ENCODE assay signal across 20 cellular contexts in the genomic region with DNA sequence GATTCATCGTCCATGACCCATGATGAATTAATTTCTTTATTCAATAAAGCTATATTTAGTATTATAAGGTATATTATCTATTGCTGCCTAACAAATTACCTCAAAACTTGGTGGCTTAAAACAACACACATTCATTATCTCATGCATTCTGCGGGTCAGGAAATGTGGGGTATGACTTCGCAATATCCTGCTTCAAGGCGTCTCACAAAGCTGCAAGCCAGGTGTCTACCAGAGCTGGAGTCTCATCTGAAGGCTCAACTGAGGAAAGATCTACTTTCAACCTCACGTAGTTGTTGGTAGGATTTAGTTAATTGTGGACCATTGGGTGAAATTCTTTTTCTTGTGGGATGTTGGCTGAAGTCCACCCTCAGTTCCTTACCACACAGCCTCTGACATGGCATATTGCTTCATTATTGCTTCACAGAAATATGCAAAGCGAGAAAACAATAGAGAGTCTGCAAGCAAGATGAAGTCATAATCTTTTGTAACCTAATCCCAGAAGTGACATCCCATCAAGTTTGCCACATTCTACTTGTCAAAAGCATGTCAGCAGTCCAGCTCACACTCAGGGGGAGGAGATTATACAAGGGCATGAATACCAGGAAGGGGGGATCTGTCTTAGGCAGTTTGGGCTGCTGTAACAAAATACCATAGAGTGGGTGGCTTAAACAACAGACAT. TPM values are rescaled to one million over a fixed set of nuclear protein-coding genes. Genes with fewer than 3 reads are reported as not detected.
DNase-seq lines count a peak whose midpoint lies in the region; ATAC-seq and TF ChIP-seq lines count a peak whose summit lies in the region.
"Had no signal": no experiment of that assay in that cellular context is flagged by ENCODE, and none has a peak within 500 bp of the region (broad histone marks: within the 10 kb centered on the region; RNA-seq: fewer than 3 reads in every experiment).

No MANE protein-coding gene starts in this region.

- H3K9me3 ChIP-seq in mammary epithelial cell (replicated peaks; ENCODE audit: insufficient read depth, low read length) (no peaks in the 10 kb centered on the region), upper lobe of right lung (no peaks in the 10 kb centered on the region)
- H3K9me3 ChIP-seq in CD8-positive, alpha-beta T cell (ENCODE audit: low read length) = no peaks in the 10 kb centered on the region
- H3K9me3 ChIP-seq: transverse colon had no signal

- ATAC-seq in upper lobe of right lung = peak; percentile 75
- ATAC-seq in GM19397 (IDR thresholded peaks at IDR 0.05; ENCODE audit: unreplicated experiment) = no peak
- ATAC-seq in CD8-positive, alpha-beta T cell = no peak

- CTCF ChIA-PET in MCF 10A (lab: Yijun Ruan, JAX) (interaction anchor here (0.6 to 1.1 kb wide), 2 partner anchors 20 to 517 kb away, joined by 3 read pairs; no protein-coding TSS in a partner anchor), mammary epithelial cell (lab: Charles Lee; ENCODE audit: low non-redundant PET) (no interaction called here)
- CTCF ChIA-PET in CD8-positive, alpha-beta T cell (lab: Charles Lee) = no interaction called here

- no peaks in the 10 kb centered on the region for H3K79me2 ChIP-seq in mammary epithelial cell (ENCODE audit: insufficient read depth, low read length)

- H3K4me2 ChIP-seq in mammary epithelial cell (ENCODE audit: insufficient read depth, low read depth, low read length) = no peak overlapping the region

- peaks cover 11% of the 10 kb centered on the region for H3K27me3 Mint-ChIP-seq in MCF 10A (ENCODE audit: insufficient read depth, unreplicated experiment)
- peaks cover 42% of the 10 kb centered on the region for H3K27me3 Mint-ChIP-seq in CD8-positive, alpha-beta T cell (ENCODE audit: low read depth)

- BruUV-seq in MCF 10A (replicated peaks; lab: Mats Ljungman, UMichigan) (no TSS peak), mammary epithelial cell (replicated peaks; lab: Mats Ljungman, UMichigan) (no TSS peak)

- H2AFZ ChIP-seq in mammary epithelial cell (ENCODE audit: low read depth, low read length) = no peak overlapping the region

- H3K4me1 ChIP-seq in mammary epithelial cell (ENCODE audit: insufficient read depth, low read length) (no peaks in the 10 kb centered on the region), upper lobe of right lung (peaks cover 4% of the 10 kb centered on the region)
- no peaks in the 10 kb centered on the region for H3K4me1 ChIP-seq in CD8-positive, alpha-beta T cell (ENCODE audit: insufficient read depth, low read length)

- peaks cover 12% of the 10 kb centered on the region for H3K4me1 Mint-ChIP-seq in MCF 10A (ENCODE audit: insufficient read depth, unreplicated experiment)
- no peaks in the 10 kb centered on the region for H3K4me1 Mint-ChIP-seq in CD8-positive, alpha-beta T cell (ENCODE audit: low read depth)

- H3K4me3 ChIP-seq in mammary epithelial cell (replicated peaks in 1 of 3; ENCODE audit: insufficient read depth in 1 of 3, low read depth in 2 of 3, low read length in 3 of 3) = no peak overlapping the region
- no peak overlapping the region for H3K4me3 ChIP-seq in upper lobe of right lung
- H3K4me3 ChIP-seq in CD8-positive, alpha-beta T cell (ENCODE audit: low read depth, low read length) = no peak overlapping the region
- H3K4me3 ChIP-seq in H7 (ENCODE audit: insufficient read depth, low read depth, low read length) = no peak overlapping the region
- H3K4me3 ChIP-seq: transverse colon had no signal

- no peak overlapping the region for H3K27ac Mint-ChIP-seq in MCF 10A (ENCODE audit: low read depth, unreplicated experiment)
- H3K27ac Mint-ChIP-seq in CD8-positive, alpha-beta T cell = no peak overlapping the region
- H3K27ac Mint-ChIP-seq: CD4-positive, alpha-beta T cell; dendritic cell treated with granulocyte-macrophage colony-stimulating factor and Interleukin-4, amounts not matched to agents 40 ng/mL and 50 ng/mL, for 4 days had no signal

- POLR2A ChIA-PET in MCF 10A (lab: Yijun Ruan, JAX) = interaction anchor here (1.1 kb wide), 1 partner anchor 38 kb away, joined by 3 read pairs; no protein-coding TSS in a partner anchor
- POLR2A ChIA-PET in CD8-positive, alpha-beta T cell (lab: Charles Lee) = no interaction called here

- H3K36me3 ChIP-seq in mammary epithelial cell (ENCODE audit: insufficient read depth, low read length) (no peaks in the 10 kb centered on the region), upper lobe of right lung (no peaks in the 10 kb centered on the region), H7 (replicated peaks; ENCODE audit: control insufficient read depth, insufficient read depth, low read length) (no peaks in the 10 kb centered on the region)
- H3K36me3 ChIP-seq in CD8-positive, alpha-beta T cell (ENCODE audit: insufficient read depth, low read length) = no peaks in the 10 kb centered on the region
- H3K36me3 ChIP-seq: transverse colon had no signal

- H3K27me3 ChIP-seq in mammary epithelial cell (ENCODE audit: insufficient read depth, low read length) = no peaks in the 10 kb centered on the region
- no peaks in the 10 kb centered on the region for H3K27me3 ChIP-seq in upper lobe of right lung
- no peaks in the 10 kb centered on the region for H3K27me3 ChIP-seq in CD8-positive, alpha-beta T cell (ENCODE audit: insufficient read depth, low read length)
- no peaks in the 10 kb centered on the region for H3K27me3 ChIP-seq in H7 (ENCODE audit: control insufficient read depth, insufficient read depth, low read length)
- H3K27me3 ChIP-seq: transverse colon had no signal

- DNase-seq in MCF 10A (ENCODE audit: unreplicated experiment) = peak; percentile 71
- DNase-seq in mammary epithelial cell = no peak
- peak; percentile 84 for DNase-seq in SIG-M5 treated with dmso at 0.1 percent for 504 hours (lab: John Stamatoyannopoulos, UW; ENCODE audit: unreplicated experiment)
- peak; percentile 8 for DNase-seq in fibroblast of the conjunctiva (ENCODE audit: low read depth)
- DNase-seq in upper lobe of right lung = no peak
- DNase-seq in CD8-positive, alpha-beta T cell = no peak
- DNase-seq in H7 = no peak
- DNase-seq: activated CD4-positive, alpha-beta T cell treated with anti-CD3 and anti-CD28 coated beads for 1 hour; activated naive CD4-positive, alpha-beta T cell; CD4-positive, alpha-beta T cell; DND-41; hippocampal formation; NCI-H187; NCI-H446; T1000; transverse colon had no signal

- peaks cover 6% of the 10 kb centered on the region for H3K36me3 Mint-ChIP-seq in MCF 10A (ENCODE audit: insufficient read depth, unreplicated experiment)
- H3K36me3 Mint-ChIP-seq in CD8-positive, alpha-beta T cell = no peaks in the 10 kb centered on the region

- in situ Hi-C loops in mammary epithelial cell (cut with MboI; ENCODE audit: low sequenced_read_pairs in 2 of 2) = no loop called here

- intact Hi-C loops in MCF 10A (cut with micrococcal nuclease) = no loop called here
- intact Hi-C loops in mammary epithelial cell (cut with micrococcal nuclease) = no loop called here
- intact Hi-C loops in upper lobe of right lung (cut with DNase I) = no loop called here
- intact Hi-C loops in CD8-positive, alpha-beta T cell (cut with DNase I, micrococcal nuclease) = no loop called here

- H3K9ac ChIP-seq in mammary epithelial cell (ENCODE audit: insufficient read depth, low read length) = no peak overlapping the region

- TF ChIP-seq CTCF in MCF 10A (IDR thresholded peaks at IDR 0.05; ENCODE audit: unreplicated experiment) (no peak), mammary epithelial cell (conservative IDR thresholded peaks at IDR 0.05 in 1 of 2, IDR thresholded peaks at IDR 0.05 in 1 of 2; ENCODE audit: extremely low read depth in 1 of 2, insufficient read depth in 1 of 2, low read depth in 1 of 2, low read length in 2 of 2) (no peak), upper lobe of right lung (IDR thresholded peaks at IDR 0.05) (no peak)
- no peak for TF ChIP-seq CTCF in CD8-positive, alpha-beta T cell (IDR thresholded peaks at IDR 0.05)

- peaks cover 8% of the 10 kb centered on the region for H3K9me3 Mint-ChIP-seq in MCF 10A (ENCODE audit: unreplicated experiment)
- peaks cover 3% of the 10 kb centered on the region for H3K9me3 Mint-ChIP-seq in CD8-positive, alpha-beta T cell

- WGBS in mammary epithelial cell (ENCODE audit: low coverage, missing lambda C conversion rate) = 81% methylated on average over 6 of the region's 6 CpGs

- H3K27ac ChIP-seq in mammary epithelial cell (ENCODE audit: insufficient read depth, low read depth, low read length) (no peak overlapping the region), upper lobe of right lung (no peak overlapping the region)
- no peak overlapping the region for H3K27ac ChIP-seq in CD8-positive, alpha-beta T cell (ENCODE audit: low read depth, low read length)
- H3K27ac ChIP-seq: transverse colon had no signal

- H4K20me1 ChIP-seq in mammary epithelial cell (ENCODE audit: insufficient read depth, low read length) = no peaks in the 10 kb centered on the region

- no peak overlapping the region for H3K4me3 Mint-ChIP-seq in MCF 10A (ENCODE audit: unreplicated experiment)
- H3K4me3 Mint-ChIP-seq in CD8-positive, alpha-beta T cell = no peak overlapping the region
- H3K4me3 Mint-ChIP-seq: CD4-positive, alpha-beta T cell; dendritic cell treated with granulocyte-macrophage colony-stimulating factor and Interleukin-4, amounts not matched to agents 40 ng/mL and 50 ng/mL, for 4 days had no signal

- dilution Hi-C loops in mammary epithelial cell (cut with HindIII; ENCODE audit: low sequenced_read_pairs) = no loop called here

RNA-seq across cellular contexts. Expression of gene KREMEN1, which starts 45.1 kb away (rescaled TPM):
- 3.6 and 4.2 TPM in 2 replicates for total RNA-seq in MCF 10A (2022)
- total RNA-seq in mammary epithelial cell = 10 to 100 TPM; 11.7 to 18.7 TPM
- 10.5 TPM for polyA plus RNA-seq in mammary epithelial cell
- polyA minus RNA-seq in mammary epithelial cell = 25.8 TPM
- total RNA-seq in upper lobe of right lung = 23.3 TPM
- not detected for total RNA-seq in CD8-positive, alpha-beta T cell
- 1.8 and 2.4 TPM in 2 replicates for total RNA-seq in H7 (2014; rRNA removed; shearing (Covaris generic))
- total RNA-seq: CD4-positive, alpha-beta T cell had no signal

RNA-seq across cellular contexts. Expression of gene C22orf31, which starts 56.3 kb away (rescaled TPM):
- not detected in 2 replicates for total RNA-seq in MCF 10A (2022)
- not detected for total RNA-seq in mammary epithelial cell
- polyA plus RNA-seq in mammary epithelial cell = not detected
- polyA minus RNA-seq in mammary epithelial cell = not detected
- not detected for total RNA-seq in upper lobe of right lung
- not detected for total RNA-seq in CD8-positive, alpha-beta T cell
- total RNA-seq in H7 (2014; rRNA removed; shearing (Covaris generic)) = not detected in 2 replicates
- total RNA-seq: CD4-positive, alpha-beta T cell; kidney epithelial cell; SK-MEL-5; transverse colon had no signal

Comparison
In these comparisons a context has a peak if more than half of its experiments do, and no peak if none do; other contexts are left out.
1. DNase-seq: peak in MCF 10A (single experiment), SIG-M5 treated with dmso at 0.1 percent for 504 hours (single experiment) and fibroblast of the conjunctiva (single experiment); none in mammary epithelial cell (single experiment), upper lobe of right lung (single experiment), CD8-positive, alpha-beta T cell (0 of 7) and H7 (single experiment).